Comparison of ENCODE assay signal across 13 cellular contexts in genomic region chr10:128054163-128054970, GRCh38.
DNase-seq lines count a peak whose midpoint lies in the region; ATAC-seq and TF ChIP-seq lines count a peak whose summit lies in the region.
"Had no signal": no experiment of that assay in that cellular context is flagged by ENCODE, and none has a peak within 500 bp of the region (broad histone marks: within the 10 kb centered on the region; RNA-seq: fewer than 3 reads in every experiment).

No MANE protein-coding gene starts in this region.

- no peak overlapping the region for H3K4me3 Mint-ChIP-seq in central memory CD8-positive, alpha-beta T cell
- H3K4me3 Mint-ChIP-seq in natural killer cell: peak overlapping the region; percentile 40
- H3K4me3 Mint-ChIP-seq: activated T-cell treated with anti-CD3 and anti-CD28 coated beads, Interleukin-2, amount 50 U/mL, for 72 hours had no signal

- H4K20me1 ChIP-seq in BLaER1 treated with 17β-estradiol and CSF1 and Interleukin-3, amounts not matched to agents 10 nM and 100 nM: peaks cover 47 to 93% (median 85%) of the 10 kb centered on the region in 11 experiments
- H4K20me1 ChIP-seq in GM23248 (ENCODE audit: insufficient read depth): no peaks in the 10 kb centered on the region

- peak overlapping the region; percentile 1 to 99 (median 92); a peak in 17 of 22 replicates for H3K4me2 ChIP-seq in BLaER1 treated with 17β-estradiol and CSF1 and Interleukin-3, amounts not matched to agents 10 nM and 100 nM
- H3K4me2 ChIP-seq in GM23248 (ENCODE audit: unreplicated experiment): no peak overlapping the region

- peaks cover 84 to 97% (median 91%) of the 10 kb centered on the region in 10 experiments for H3K4me1 ChIP-seq in BLaER1 treated with 17β-estradiol and CSF1 and Interleukin-3, amounts not matched to agents 10 nM and 100 nM
- H3K4me1 ChIP-seq in GM23248 (ENCODE audit: insufficient read depth): peaks cover 7% of the 10 kb centered on the region
- H3K4me1 ChIP-seq: uterus had no signal

- H3K27ac ChIP-seq in BLaER1 treated with 17β-estradiol and CSF1 and Interleukin-3, amounts not matched to agents 10 nM and 100 nM: peak overlapping the region; percentile 2 to 99 (median 49); a peak in 19 of 22 replicates
- H3K27ac ChIP-seq in GM23248: no peak overlapping the region
- H3K27ac ChIP-seq: uterus had no signal

- H3K27ac Mint-ChIP-seq in central memory CD8-positive, alpha-beta T cell (ENCODE audit: low read depth): peak overlapping the region; percentile 20
- peak overlapping the region; percentile 85 to 99 for H3K27ac Mint-ChIP-seq in natural killer cell
- H3K27ac Mint-ChIP-seq: activated T-cell treated with anti-CD3 and anti-CD28 coated beads, Interleukin-2, amount 50 U/mL, for 72 hours had no signal

- H3K4me1 Mint-ChIP-seq in central memory CD8-positive, alpha-beta T cell: peaks cover 68% of the 10 kb centered on the region
- H3K4me1 Mint-ChIP-seq in natural killer cell: peaks cover 80 to 82% of the 10 kb centered on the region in 2 donors

- H3K9me3 ChIP-seq in BLaER1 treated with 17β-estradiol and CSF1 and Interleukin-3, amounts not matched to agents 10 nM and 100 nM (replicated peaks in 1 of 11): no peaks in the 10 kb centered on the region
- H3K9me3 ChIP-seq in GM23248 (ENCODE audit: low read depth): no peaks in the 10 kb centered on the region
- H3K9me3 ChIP-seq: uterus had no signal

- in situ Hi-C loops in GM23248 (cut with MboI): no loop called here

- no peaks in the 10 kb centered on the region for H3K27me3 Mint-ChIP-seq in central memory CD8-positive, alpha-beta T cell
- H3K27me3 Mint-ChIP-seq in natural killer cell (ENCODE audit: low read depth in 2 of 2): no peaks in the 10 kb centered on the region

- peak; percentile 26 for ATAC-seq in central memory CD8-positive, alpha-beta T cell (replicated peaks; ENCODE audit: extremely low read depth, poor library complexity, severe bottlenecking)
- peak; percentile 59 to 88 (median 65) for ATAC-seq in natural killer cell
- ATAC-seq: activated T-cell treated with anti-CD3 and anti-CD28 coated beads, Interleukin-2, amount 50 U/mL, for 72 hours had no signal

- H3K9me2 ChIP-seq in GM23248 (ENCODE audit: insufficient read depth): no peaks in the 10 kb centered on the region

- no peaks in the 10 kb centered on the region for H3F3A ChIP-seq in GM23248 (ENCODE audit: insufficient read depth)

- WGBS in GM23248 (ENCODE audit: low coverage in 1 of 2, low lambda C conversion rate in 2 of 2, missing lambda C conversion rate in 2 of 2), 2 experiments: 93 to 94% methylated on average over 16 of the region's 16 CpGs

- no peaks in the 10 kb centered on the region for H3K79me2 ChIP-seq in GM23248 (ENCODE audit: insufficient read depth)

- DNase-seq in NOMO-1 treated with DMSO at 0.1 percent for 48 hours (lab: John Stamatoyannopoulos, UW; ENCODE audit: unreplicated experiment): peak; percentile 86
- DNase-seq in central memory CD8-positive, alpha-beta T cell (ENCODE audit: low spot score in 2 of 2): no peak
- DNase-seq in natural killer cell: no peak
- DNase-seq in HPDE6-E6E7 (ENCODE audit: extremely low spot score): no peak
- DNase-seq in GM23248: no peak
- DNase-seq in NCI-H187 treated with DMSO at 0.1 percent for 48 hours (lab: John Stamatoyannopoulos, UW): no peak
- no peak for DNase-seq in GF-D8 (lab: John Stamatoyannopoulos, UW)
- DNase-seq: activated CD4-positive, alpha-beta T cell treated with anti-CD3 and anti-CD28 coated beads for 48 hours; activated T-cell treated with anti-CD3 and anti-CD28 coated beads, Interleukin-2, amount 50 U/mL, for 72 hours; NCI-H526 treated with DMSO at 0.1 percent for 48 hours; T-helper 2 cell; uterus had no signal

- no peaks in the 10 kb centered on the region for H3K27me3 ChIP-seq in BLaER1 treated with 17β-estradiol and CSF1 and Interleukin-3, amounts not matched to agents 10 nM and 100 nM
- H3K27me3 ChIP-seq in GM23248 (replicated peaks; ENCODE audit: insufficient read depth): no peaks in the 10 kb centered on the region
- H3K27me3 ChIP-seq: uterus had no signal

- no peaks in the 10 kb centered on the region for H3K9me3 Mint-ChIP-seq in central memory CD8-positive, alpha-beta T cell
- H3K9me3 Mint-ChIP-seq in natural killer cell: no peaks in the 10 kb centered on the region
- H3K9me3 Mint-ChIP-seq: activated T-cell treated with anti-CD3 and anti-CD28 coated beads, Interleukin-2, amount 50 U/mL, for 72 hours had no signal

- peaks cover 73% of the 10 kb centered on the region for H3K36me3 Mint-ChIP-seq in central memory CD8-positive, alpha-beta T cell (ENCODE audit: insufficient read depth)
- peaks cover 17% of the 10 kb centered on the region for H3K36me3 Mint-ChIP-seq in natural killer cell

- H3K36me3 ChIP-seq in BLaER1 treated with 17β-estradiol and CSF1 and Interleukin-3, amounts not matched to agents 10 nM and 100 nM: peaks cover 94 to 100% (median 98%) of the 10 kb centered on the region in 11 experiments
- no peaks in the 10 kb centered on the region for H3K36me3 ChIP-seq in GM23248 (ENCODE audit: low read depth)
- H3K36me3 ChIP-seq: uterus had no signal

- H3K4me3 ChIP-seq in BLaER1 treated with 17β-estradiol and CSF1 and Interleukin-3, amounts not matched to agents 10 nM and 100 nM: peak overlapping the region in 4 of 10 experiments; percentile 3 to 86 (median 32); a peak in 5 of 20 replicates
- H3K4me3 ChIP-seq in GM23248: no peak overlapping the region
- H3K4me3 ChIP-seq: uterus had no signal

- H3K9ac ChIP-seq in BLaER1 treated with 17β-estradiol and CSF1 and Interleukin-3, amounts not matched to agents 10 nM and 100 nM: peak overlapping the region in 7 of 11 experiments; percentile 24 to 95 (median 36); a peak in 11 of 22 replicates
- no peak overlapping the region for H3K9ac ChIP-seq in GM23248

- no peak for TF ChIP-seq CTCF in natural killer cell (IDR thresholded peaks at IDR 0.05)

- intact Hi-C loops in natural killer cell (cut with micrococcal nuclease): no loop called here

- H2AFZ ChIP-seq in GM23248: no peak overlapping the region
